12 cellular contexts compared by ENCODE assay signal in genomic region chr9:112013261-112013660, GRCh38.
DNase-seq lines count a peak whose midpoint lies in the region; ATAC-seq and TF ChIP-seq lines count a peak whose summit lies in the region.
"Had no signal": no experiment of that assay in that cellular context is flagged by ENCODE, and none has a peak within 500 bp of the region (broad histone marks: within the 10 kb centered on the region; RNA-seq: fewer than 3 reads in every experiment).

No MANE protein-coding gene starts in this region.

- TF ChIP-seq CTCF in left ventricle myocardium inferior (IDR thresholded peaks at IDR 0.05; ENCODE audit: borderline replicate concordance) (no peak), activated B cell treated with CpG ODN at 0.5 μM for 24 hours (IDR thresholded peaks at IDR 0.05) (no peak), upper lobe of right lung (IDR thresholded peaks at IDR 0.05) (no peak)

- no peaks in the 10 kb centered on the region for H3K9me3 Mint-ChIP-seq in activated B cell treated with CpG ODN at 0.5 μM for 24 hours
- H3K9me3 Mint-ChIP-seq: WTC11 had no signal

- POLR2A ChIA-PET in activated B cell treated with CpG ODN at 0.5 μM for 24 hours (lab: Charles Lee): interaction anchor here (1.0 to 12.8 kb wide), 15 partner anchors 9 to 116 kb away, joined by 3 to 308 read pairs (median 10); partner anchors contain the start of gene UGCG

- H3K27ac ChIP-seq in left ventricle myocardium inferior (replicated peaks): peak overlapping the region; percentile 71
- peak overlapping the region; percentile 58 for H3K27ac ChIP-seq in upper lobe of right lung

- H3K9me3 ChIP-seq in left ventricle myocardium inferior (replicated peaks): no peaks in the 10 kb centered on the region
- no peaks in the 10 kb centered on the region for H3K9me3 ChIP-seq in upper lobe of right lung

- no peak overlapping the region for H3K4me3 ChIP-seq in left ventricle myocardium inferior
- H3K4me3 ChIP-seq in upper lobe of right lung: no peak overlapping the region

- H3K27ac Mint-ChIP-seq in activated B cell treated with CpG ODN at 0.5 μM for 24 hours: peak overlapping the region; percentile 93
- H3K27ac Mint-ChIP-seq: WTC11 had no signal

- H3K36me3 ChIP-seq in left ventricle myocardium inferior (no peaks in the 10 kb centered on the region), upper lobe of right lung (no peaks in the 10 kb centered on the region)

- peaks cover 80% of the 10 kb centered on the region for H3K4me1 Mint-ChIP-seq in activated B cell treated with CpG ODN at 0.5 μM for 24 hours
- H3K4me1 Mint-ChIP-seq: WTC11 had no signal

- peaks cover 21% of the 10 kb centered on the region for H3K4me1 ChIP-seq in left ventricle myocardium inferior
- H3K4me1 ChIP-seq in upper lobe of right lung: peaks cover 16% of the 10 kb centered on the region

- H3K36me3 Mint-ChIP-seq in activated B cell treated with CpG ODN at 0.5 μM for 24 hours (ENCODE audit: low read depth): no peaks in the 10 kb centered on the region
- H3K36me3 Mint-ChIP-seq: WTC11 had no signal

- no peaks in the 10 kb centered on the region for H3K27me3 ChIP-seq in left ventricle myocardium inferior (ENCODE audit: low read depth)
- no peaks in the 10 kb centered on the region for H3K27me3 ChIP-seq in upper lobe of right lung

- CTCF ChIA-PET in activated B cell treated with CpG ODN at 0.5 μM for 24 hours (lab: Charles Lee): interaction anchor here (1.0 to 4.5 kb wide), 6 partner anchors 15 to 254 kb away, joined by 3 to 29 read pairs (median 6); no protein-coding TSS in a partner anchor

- H3K4me3 Mint-ChIP-seq in activated B cell treated with CpG ODN at 0.5 μM for 24 hours: peak overlapping the region; percentile 47
- H3K4me3 Mint-ChIP-seq: WTC11 had no signal

- ATAC-seq in activated B cell treated with CpG ODN at 0.5 μM for 24 hours (ENCODE audit: low read depth): peak; percentile 47
- ATAC-seq in upper lobe of right lung: peak; percentile 49
- ATAC-seq in HG02623 (IDR thresholded peaks at IDR 0.05; ENCODE audit: unreplicated experiment): no peak
- ATAC-seq: WTC11 had no signal

- no peak for DNase-seq in left ventricle myocardium inferior
- no peak for DNase-seq in cardiac septum (ENCODE audit: low spot score)
- no peak for DNase-seq in activated B cell treated with CpG ODN at 0.5 μM for 24 hours
- peak; percentile 58 for DNase-seq in medulla oblongata (ENCODE audit: extremely low spot score)
- no peak for DNase-seq in upper lobe of right lung
- DNase-seq in inferior parietal cortex (ENCODE audit: extremely low spot score): no peak
- no peak for DNase-seq in nucleus accumbens (lab: John Stamatoyannopoulos, UW)
- DNase-seq: dermis blood vessel endothelial cell; NCI-H1417 treated with DMSO at 0.1 percent for 48 hours; stimulated activated CD4-positive, alpha-beta T cell treated with anti-CD3 and anti-CD28 coated beads, Interleukin-2, amount 100 ng/mL, for 24 hours had no signal

- H3K27me3 Mint-ChIP-seq in activated B cell treated with CpG ODN at 0.5 μM for 24 hours: no peaks in the 10 kb centered on the region

- intact Hi-C loops in left ventricle myocardium inferior (cut with micrococcal nuclease): no loop called here
- intact Hi-C loops in cardiac septum (cut with DNase I): loop anchor here (5.0 to 10.0 kb wide), 2 partner anchors 39 to 118 kb away; partner anchors contain the start of gene UGCG
- intact Hi-C loops in activated B cell treated with CpG ODN at 0.5 μM for 24 hours (cut with micrococcal nuclease): loop anchor here (1.0 to 5.0 kb wide), 3 partner anchors 23 to 319 kb away; partner anchors contain the start of gene PTBP3
- intact Hi-C loops in upper lobe of right lung (cut with DNase I): no loop called here

Comparison
In these comparisons a context has a peak if more than half of its experiments do, and no peak if none do; other contexts are left out.
1. intact Hi-C loops: an anchor here in cardiac septum (5.0 to 10.0 kb wide) and activated B cell treated with CpG ODN at 0.5 μM for 24 hours (1.0 to 5.0 kb wide); none called in left ventricle myocardium inferior and upper lobe of right lung.